ENCODE assay signal across 15 cellular contexts in the genomic region with DNA sequence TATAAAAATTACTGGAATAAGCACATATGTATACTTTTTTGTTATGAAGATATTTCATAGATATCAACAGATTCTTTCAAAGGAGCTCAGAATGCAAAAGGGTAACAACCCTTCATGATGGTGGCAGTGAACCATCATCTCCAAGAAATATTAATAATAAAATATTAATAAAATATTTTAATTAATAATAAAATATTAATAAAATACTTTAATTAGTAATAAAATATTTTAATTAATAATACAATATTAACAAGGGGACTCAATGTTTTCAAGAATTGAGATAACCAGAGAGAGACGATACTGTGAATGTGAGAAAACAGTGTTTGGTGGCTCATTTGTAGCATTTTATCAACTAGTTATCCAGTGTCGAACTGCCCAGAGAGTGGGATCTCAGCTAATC.
DNase-seq lines count a peak whose midpoint lies in the region; ATAC-seq, FAIRE-seq and TF ChIP-seq lines count a peak whose summit lies in the region.
"Had no signal": no experiment of that assay in that cellular context is flagged by ENCODE, and none has a peak within 500 bp of the region (broad histone marks: within the 10 kb centered on the region; RNA-seq: fewer than 3 reads in every experiment).

No MANE protein-coding gene starts in this region.

- no peak for TF ChIP-seq RAD21 in HepG2 (CRISPR knock-in tag; IDR thresholded peaks at IDR 0.05)

- H3K4me1 Mint-ChIP-seq in type B pancreatic cell (ENCODE audit: unreplicated experiment) (peaks cover 7% of the 10 kb centered on the region), T-cell (peaks cover 0 to 2% (median 0%) of the 10 kb centered on the region in 3 donors)
- H3K4me1 Mint-ChIP-seq: H9 had no signal

- no TSS peak for BruUV-seq in HepG2 (replicated peaks; lab: Mats Ljungman, UMichigan)

- no peaks in the 10 kb centered on the region for H3K79me2 ChIP-seq in HepG2 (ENCODE audit: insufficient read depth, low read length)
- H3K79me2 ChIP-seq in fibroblast of lung (ENCODE audit: control insufficient read depth, insufficient read depth, low read length), result no peaks in the 10 kb centered on the region

- TF ChIP-seq CTCF in HepG2 (CRISPR knock-in tag; IDR thresholded peaks at IDR 0.05) (no peak), right lobe of liver (IDR thresholded peaks at IDR 0.05) (no peak), RWPE2 (IDR thresholded peaks at IDR 0.05; ENCODE audit: poor library complexity, severe bottlenecking) (no peak), fibroblast of lung (conservative IDR thresholded peaks at IDR 0.05 in 1 of 2, IDR thresholded peaks at IDR 0.05 in 1 of 2; ENCODE audit: low read depth in 1 of 2, low read length in 2 of 2) (no peak), type B pancreatic cell (conservative IDR thresholded peaks at IDR 0.05) (no peak)

- H3K4me1 ChIP-seq in HepG2 (ENCODE audit: insufficient read depth, low read length) (peaks cover 20% of the 10 kb centered on the region), right lobe of liver (peaks cover 0 to 7% (median 0%) of the 10 kb centered on the region in 4 donors), RWPE2 (ENCODE audit: insufficient read depth, poor library complexity, severe bottlenecking) (peaks cover 28% of the 10 kb centered on the region), fibroblast of lung (ENCODE audit: control insufficient read depth, extremely low read depth, insufficient read depth, low read length) (peaks cover 34% of the 10 kb centered on the region)

- peak overlapping the region; percentile 63 for H3K4me3 Mint-ChIP-seq in type B pancreatic cell
- H3K4me3 Mint-ChIP-seq in T-cell, result no peak overlapping the region
- H3K4me3 Mint-ChIP-seq: CD8-positive, alpha-beta memory T cell; H9 had no signal

- H3K27ac Mint-ChIP-seq in type B pancreatic cell (peak overlapping the region; percentile 93), T-cell (no peak overlapping the region)
- H3K27ac Mint-ChIP-seq: CD8-positive, alpha-beta memory T cell; H9 had no signal

- H3K4me2 ChIP-seq in HepG2 (ENCODE audit: low read depth, low read length) (no peak overlapping the region), fibroblast of lung (ENCODE audit: extremely low read depth, insufficient read depth, low read length) (peak overlapping the region; percentile 19)

- H3K27me3 Mint-ChIP-seq in type B pancreatic cell (no peaks in the 10 kb centered on the region), T-cell (peaks cover 0 to 4% of the 10 kb centered on the region in 2 donors)

- DNase-seq in HepG2 (ENCODE audit: low spot score) (no peak), right lobe of liver (no peak), RWPE2 (ENCODE audit: low spot score) (no peak), fibroblast of lung (ENCODE audit: low read depth in 2 of 2) (no peak), type B pancreatic cell (ENCODE audit: extremely low spot score, unreplicated experiment) (no peak), NCI-H526 (lab: John Stamatoyannopoulos, UW) (no peak), T-cell (no peak)
- DNase-seq: C1 segment of cervical spinal cord; CD8-positive, alpha-beta memory T cell; H9; NCI-H1105; NCI-H2081; NCI-H446 treated with DMSO at 0.1 percent for 48 hours; SHP77 treated with DMSO at 0.1 percent for 48 hours had no signal

- no peaks in the 10 kb centered on the region for H3K36me3 Mint-ChIP-seq in type B pancreatic cell
- no peaks in the 10 kb centered on the region for H3K36me3 Mint-ChIP-seq in T-cell
- H3K36me3 Mint-ChIP-seq: CD8-positive, alpha-beta memory T cell had no signal

- TF ChIP-seq POLR2A in HepG2 (IDR thresholded peaks at IDR 0.05; ENCODE audit: insufficient read depth in 1 of 2, low read depth in 2 of 2, low read length in 2 of 2), result no peak
- no peak for TF ChIP-seq POLR2A in right lobe of liver (IDR thresholded peaks at IDR 0.05)

- H3K36me3 ChIP-seq in HepG2 (replicated peaks in 1 of 2; ENCODE audit: control insufficient read depth in 1 of 2, insufficient read depth in 2 of 2, low read length in 2 of 2) (no peaks in the 10 kb centered on the region), right lobe of liver (no peaks in the 10 kb centered on the region), RWPE2 (ENCODE audit: low read depth) (no peaks in the 10 kb centered on the region), fibroblast of lung (ENCODE audit: control insufficient read depth, insufficient read depth, low read length) (no peaks in the 10 kb centered on the region)

- ATAC-seq in HepG2, result no peak
- ATAC-seq in right lobe of liver, result no peak
- no peak for ATAC-seq in RWPE2 (ENCODE audit: low read depth)
- no peak for ATAC-seq in GM21529 (IDR thresholded peaks at IDR 0.05; ENCODE audit: unreplicated experiment)
- ATAC-seq in T-cell (replicated peaks in 1 of 4), result no peak

- no peaks in the 10 kb centered on the region for H4K20me1 ChIP-seq in HepG2 (ENCODE audit: insufficient read depth, low read length)
- H4K20me1 ChIP-seq in fibroblast of lung (ENCODE audit: control insufficient read depth, extremely low read depth, insufficient read depth, low read length), result no peaks in the 10 kb centered on the region

- no peak for TF ChIP-seq EP300 in HepG2 (IDR thresholded peaks at IDR 0.05; ENCODE audit: low read depth in 2 of 2, low read length in 2 of 2)
- TF ChIP-seq EP300 in HepG2 (CRISPR knock-in tag; IDR thresholded peaks at IDR 0.05; ENCODE audit: borderline replicate concordance), result no peak

- FAIRE-seq in HepG2 (lab: Jason Lieb, UNC), result no peak

- in situ Hi-C loops in HepG2 (cut with HindIII; ENCODE audit: extremely low pct_ligation_motif_present, low pct_unique_long_range_greater_than_20kb), result no loop called here

- H3K9me3 Mint-ChIP-seq in type B pancreatic cell, result no peaks in the 10 kb centered on the region
- H3K9me3 Mint-ChIP-seq in T-cell, result no peaks in the 10 kb centered on the region
- H3K9me3 Mint-ChIP-seq: CD8-positive, alpha-beta memory T cell; H9 had no signal

- CTCF ChIA-PET in HepG2 (lab: Yijun Ruan, JAX; ENCODE audit: low intra/inter-chr PET ratio, low total read pairs), result no interaction called here
- CTCF ChIA-PET in T-cell (lab: Charles Lee), result no interaction called here

- H3K27me3 ChIP-seq in HepG2 (ENCODE audit: control insufficient read depth in 1 of 2, insufficient read depth in 2 of 2, low read length in 2 of 2) (no peaks in the 10 kb centered on the region), right lobe of liver (no peaks in the 10 kb centered on the region), RWPE2 (ENCODE audit: insufficient read depth, poor library complexity, severe bottlenecking) (no peaks in the 10 kb centered on the region), fibroblast of lung (ENCODE audit: control insufficient read depth, insufficient read depth, low read length) (no peaks in the 10 kb centered on the region)

- POLR2A ChIA-PET in HepG2 (lab: Yijun Ruan, JAX) (no interaction called here), T-cell (lab: Charles Lee) (no interaction called here)

- H3K4me3 ChIP-seq in HepG2 (replicated peaks in 1 of 3; ENCODE audit: insufficient read depth in 1 of 3, low read depth in 2 of 3, low read length in 3 of 3) (no peak overlapping the region), right lobe of liver (no peak overlapping the region), RWPE2 (ENCODE audit: severe bottlenecking) (no peak overlapping the region), fibroblast of lung (replicated peaks in 1 of 4; ENCODE audit: control extremely low read depth in 1 of 4, insufficient read depth in 1 of 4, low read depth in 3 of 4, low read length in 4 of 4) (no peak overlapping the region)

- H3K9ac ChIP-seq in HepG2 (ENCODE audit: insufficient read depth, low read depth, low read length) (no peak overlapping the region), fibroblast of lung (ENCODE audit: insufficient read depth, low read length) (no peak overlapping the region)

- intact Hi-C loops in HepG2 (cut with micrococcal nuclease; ENCODE audit: unreplicated experiment), result no loop called here
- intact Hi-C loops in right lobe of liver (cut with DNase I), result no loop called here

- H2AFZ ChIP-seq in HepG2 (ENCODE audit: low read length) (no peak overlapping the region), fibroblast of lung (ENCODE audit: low read length) (peak overlapping the region; percentile 14)

- H3K9me3 ChIP-seq in HepG2 (ENCODE audit: low read length), result no peaks in the 10 kb centered on the region
- H3K9me3 ChIP-seq in right lobe of liver, result no peaks in the 10 kb centered on the region
- H3K9me3 ChIP-seq in RWPE2 (ENCODE audit: severe bottlenecking), result no peaks in the 10 kb centered on the region
- H3K9me3 ChIP-seq in fibroblast of lung (ENCODE audit: control insufficient read depth, insufficient read depth, low read depth, low read length), result no peaks in the 10 kb centered on the region

- H3K27ac ChIP-seq in HepG2 (ENCODE audit: extremely low read length, insufficient read depth, low read length) (no peak overlapping the region), right lobe of liver (no peak overlapping the region), RWPE2 (ENCODE audit: poor library complexity, severe bottlenecking) (peak overlapping the region; percentile 86), fibroblast of lung (ENCODE audit: insufficient read depth, low read length) (peak overlapping the region; percentile 34)

- 49% methylated on average over 2 of the region's 2 CpGs for WGBS in HepG2 (ENCODE audit: low lambda C conversion rate)
- 97% methylated on average over 2 of the region's 2 CpGs for WGBS in right lobe of liver (ENCODE audit: insufficient coverage, low coverage, low lambda C conversion rate, missing lambda C conversion rate)

TF ChIP-seq in HepG2, 621 proteins besides CTCF, POLR2A, EP300 and RAD21:
- TF ChIP-seq, protein P1, sequence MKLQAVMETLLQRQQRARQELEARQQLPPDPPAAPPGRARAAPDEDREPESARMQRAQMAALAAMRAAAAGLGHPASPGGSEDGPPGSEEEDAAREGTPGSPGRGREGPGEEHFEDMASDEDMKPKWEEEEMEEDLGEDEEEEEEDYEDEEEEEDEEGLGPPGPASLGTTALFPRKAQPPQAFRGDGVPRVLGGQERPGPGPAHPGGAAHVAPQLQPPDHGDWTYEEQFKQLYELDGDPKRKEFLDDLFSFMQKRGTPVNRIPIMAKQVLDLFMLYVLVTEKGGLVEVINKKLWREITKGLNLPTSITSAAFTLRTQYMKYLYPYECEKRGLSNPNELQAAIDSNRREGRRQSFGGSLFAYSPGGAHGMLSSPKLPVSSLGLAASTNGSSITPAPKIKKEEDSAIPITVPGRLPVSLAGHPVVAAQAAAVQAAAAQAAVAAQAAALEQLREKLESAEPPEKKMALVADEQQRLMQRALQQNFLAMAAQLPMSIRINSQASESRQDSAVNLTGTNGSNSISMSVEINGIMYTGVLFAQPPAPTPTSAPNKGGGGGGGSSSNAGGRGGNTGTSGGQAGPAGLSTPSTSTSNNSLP (IDR thresholded peaks at IDR 0.05; ENCODE audit: low read depth, low read length), result 0 out of 2 replicates have a peak, but pooled peaks have one; percentile 23
- TF ChIP-seq ZNF383 (CRISPR knock-in tag; IDR thresholded peaks at IDR 0.05; ENCODE audit: borderline replicate concordance) (no peak), EEA1 (CRISPR knock-in tag; IDR thresholded peaks at IDR 0.05; ENCODE audit: borderline replicate concordance) (no peak)

Comparison
In these comparisons a context has a peak if more than half of its experiments do, and no peak if none do; other contexts are left out.
1. H3K27ac ChIP-seq: peak in RWPE2 (single experiment) and fibroblast of lung (single experiment); none in HepG2 (single experiment) and right lobe of liver (0 of 3).